In genomic region chr2:64024259-64024949, GRCh38 we compare ENCODE assay signal across 30 cellular contexts.
"Had no signal": no experiment of that assay in that cellular context is flagged by ENCODE, and none has a peak within 500 bp of the region (broad histone marks: within the 10 kb centered on the region; RNA-seq: fewer than 3 reads in every experiment).

No MANE protein-coding gene starts in this region.

- H3K9me3 ChIP-seq: adrenal gland, lower lobe of right lung, thoracic aorta, uterus had no signal

- H3K36me3 Mint-ChIP-seq: activated naive CD8-positive, alpha-beta T cell treated with anti-CD3 and anti-CD28 coated beads for 36 hours; brain; immature natural killer cell; natural killer cell had no signal

- H3K4me1 ChIP-seq: uterus had no signal

- H3K4me3 ChIP-seq: adrenal gland, cardiac muscle cell, coronary artery, dorsolateral prefrontal cortex, lower lobe of right lung, thoracic aorta, uterus had no signal

- H3K9me3 Mint-ChIP-seq: activated naive CD4-positive, alpha-beta T cell treated with anti-CD3 and anti-CD28 coated beads for 36 hours; activated naive CD8-positive, alpha-beta T cell treated with anti-CD3 and anti-CD28 coated beads for 36 hours; effector memory CD8-positive, alpha-beta T cell; immature natural killer cell; natural killer cell; stimulated activated effector memory CD8-positive, alpha-beta T cell treated with anti-CD3 and anti-CD28 coated beads, Interleukin-12 subunit alpha, Interleukin-12 subunit beta, amount 100 ng/mL, for 72 hours; stimulated activated naive CD8-positive, alpha-beta T cell treated with anti-CD3 and anti-CD28 coated beads, Interleukin-15, Interleukin-2, amounts not matched to agents 100 ng/mL and 50 ng/mL, for 24 hours; T-helper 2 cell treated with Interferon-gamma antibody and Interleukin-4, amounts not matched to agents 5 μg/mL and 100 μg/mL, for 36 hours; type B pancreatic cell had no signal

- DNase-seq: activated CD4-positive, alpha-beta T cell treated with anti-CD3 and anti-CD28 coated beads for 36 hours; activated CD4-positive, CD25-positive, alpha-beta regulatory T cell; activated effector memory CD4-positive, alpha-beta T cell treated with Interleukin-2 at 50 U/mL for 16 hours; activated naive CD4-positive, alpha-beta T cell treated with anti-CD3 and anti-CD28 coated beads for 36 hours; activated naive CD8-positive, alpha-beta T cell treated with anti-CD3 and anti-CD28 coated beads for 36 hours; activated T-cell treated with anti-CD3 and anti-CD28 coated beads for 4 hours; adrenal gland; aorta; cerebellar nuclear complex; dorsolateral prefrontal cortex; effector memory CD8-positive, alpha-beta T cell; head of caudate nucleus; hypothalamus; immature natural killer cell; kidney; lower lobe of right lung; mesenchymal stem cell; natural killer cell; posterior cingulate gyrus; right cardiac atrium; stimulated activated CD4-positive, alpha-beta T cell treated with anti-CD3 and anti-CD28 coated beads, Interleukin-4, amount 100 ng/mL, for 1 hour; uterus had no signal

- H3K27me3 Mint-ChIP-seq: activated CD4-positive, alpha-beta T cell treated with anti-CD3 and anti-CD28 coated beads for 36 hours; activated naive CD8-positive, alpha-beta T cell treated with anti-CD3 and anti-CD28 coated beads for 36 hours; brain; effector memory CD8-positive, alpha-beta T cell; stimulated activated naive CD8-positive, alpha-beta T cell treated with anti-CD3 and anti-CD28 coated beads, Interleukin-15, Interleukin-2, amounts not matched to agents 100 ng/mL and 50 ng/mL, for 24 hours; type B pancreatic cell had no signal

- ATAC-seq: activated CD4-positive, alpha-beta T cell treated with anti-CD3 and anti-CD28 coated beads for 36 hours; effector memory CD8-positive, alpha-beta T cell; lower lobe of right lung; natural killer cell; right cardiac atrium; stimulated activated effector memory CD8-positive, alpha-beta T cell treated with anti-CD3 and anti-CD28 coated beads, Interleukin-12 subunit alpha, Interleukin-12 subunit beta, amount 100 ng/mL, for 72 hours had no signal

- H3K27ac Mint-ChIP-seq: activated CD4-positive, alpha-beta T cell treated with anti-CD3 and anti-CD28 coated beads for 36 hours; activated naive CD4-positive, alpha-beta T cell treated with anti-CD3 and anti-CD28 coated beads for 36 hours; activated naive CD8-positive, alpha-beta T cell treated with anti-CD3 and anti-CD28 coated beads for 36 hours; brain; immature natural killer cell; natural killer cell; stimulated activated effector memory CD8-positive, alpha-beta T cell treated with anti-CD3 and anti-CD28 coated beads, Interleukin-12 subunit alpha, Interleukin-12 subunit beta, amount 100 ng/mL, for 72 hours; stimulated activated naive CD8-positive, alpha-beta T cell treated with anti-CD3 and anti-CD28 coated beads, Interleukin-15, Interleukin-2, amounts not matched to agents 100 ng/mL and 50 ng/mL, for 24 hours; T-helper 2 cell treated with Interferon-gamma antibody and Interleukin-4, amounts not matched to agents 5 μg/mL and 100 μg/mL, for 36 hours; type B pancreatic cell had no signal

- H3K27ac ChIP-seq: adrenal gland, cardiac muscle cell, coronary artery, dorsolateral prefrontal cortex, lower lobe of right lung, thoracic aorta, uterus had no signal

- H3K4me3 Mint-ChIP-seq: activated CD4-positive, alpha-beta T cell treated with anti-CD3 and anti-CD28 coated beads for 36 hours; activated naive CD4-positive, alpha-beta T cell treated with anti-CD3 and anti-CD28 coated beads for 36 hours; activated naive CD8-positive, alpha-beta T cell treated with anti-CD3 and anti-CD28 coated beads for 36 hours; brain; effector memory CD8-positive, alpha-beta T cell; immature natural killer cell; natural killer cell; stimulated activated effector memory CD8-positive, alpha-beta T cell treated with anti-CD3 and anti-CD28 coated beads, Interleukin-12 subunit alpha, Interleukin-12 subunit beta, amount 100 ng/mL, for 72 hours; stimulated activated naive CD8-positive, alpha-beta T cell treated with anti-CD3 and anti-CD28 coated beads, Interleukin-15, Interleukin-2, amounts not matched to agents 100 ng/mL and 50 ng/mL, for 24 hours; T-helper 2 cell treated with Interferon-gamma antibody and Interleukin-4, amounts not matched to agents 5 μg/mL and 100 μg/mL, for 36 hours; type B pancreatic cell had no signal

- H3K27me3 ChIP-seq: adrenal gland, cardiac muscle cell, dorsolateral prefrontal cortex, uterus had no signal

- H3K36me3 ChIP-seq: adrenal gland, cardiac muscle cell, lower lobe of right lung, thoracic aorta, uterus had no signal
